23 cellular contexts compared by ENCODE assay signal in genomic region chr19:17524651-17525050, GRCh38. TPM values are rescaled to one million over a fixed set of nuclear protein-coding genes. Genes with fewer than 3 reads are reported as not detected.
DNase-seq lines count a peak whose midpoint lies in the region; ATAC-seq, FAIRE-seq and TF ChIP-seq lines count a peak whose summit lies in the region.
"Had no signal": no experiment of that assay in that cellular context is flagged by ENCODE, and none has a peak within 500 bp of the region (broad histone marks: within the 10 kb centered on the region; RNA-seq: fewer than 3 reads in every experiment).

No MANE protein-coding gene starts in this region.

- no peak overlapping the region for H2BK120ac ChIP-seq in H1 (replicated peaks; ENCODE audit: low read depth, low read length)

- peaks cover 23% of the 10 kb centered on the region for H3F3A ChIP-seq in PC-9 (ENCODE audit: insufficient read depth, low read depth)

- no peak for TF ChIP-seq CTCF in OCI-LY7 (conservative IDR thresholded peaks at IDR 0.05; ENCODE audit: low read length)
- no peak for TF ChIP-seq CTCF in H1 (IDR thresholded peaks at IDR 0.05; ENCODE audit: control extremely low read depth in 1 of 3, insufficient read depth in 1 of 3, low read depth in 1 of 3, low read length in 3 of 3)
- no peak for TF ChIP-seq CTCF in coronary artery (IDR thresholded peaks at IDR 0.05)
- no peak for TF ChIP-seq CTCF in PC-9 (conservative IDR thresholded peaks at IDR 0.05)

- H3K23ac ChIP-seq in H1 (ENCODE audit: insufficient read length), result no peak overlapping the region

- intact Hi-C loops in OCI-LY7 (cut with micrococcal nuclease; ENCODE audit: unreplicated experiment), result loop anchor here (10.0 kb wide), 2 partner anchors 230 to 1000 kb away; partner anchors contain the start of genes ELL and FCHO1
- intact Hi-C loops in PC-9 (cut with micrococcal nuclease; ENCODE audit: unreplicated experiment), result no loop called here

- no peak overlapping the region for H3K56ac ChIP-seq in H1 (replicated peaks; ENCODE audit: insufficient read length, low read depth, low read length)

- H3K4ac ChIP-seq in H1 (replicated peaks; ENCODE audit: insufficient read length, low read depth, low read length), result no peak overlapping the region

- H2BK15ac ChIP-seq in H1 (ENCODE audit: low read length), result no peak overlapping the region

- ATAC-seq in stimulated activated naive CD8-positive, alpha-beta T cell treated with anti-CD3 and anti-CD28 coated beads, Interleukin-15, Interleukin-2, amounts not matched to agents 100 U/mL and 50 U/mL, for 24 hours, result no peak
- ATAC-seq: esophagus mucosa, left ventricle myocardium superior, Panc1 had no signal

- no peak overlapping the region for H2BK20ac ChIP-seq in H1 (ENCODE audit: low read length)

- H3K9me2 ChIP-seq in OCI-LY7 (ENCODE audit: insufficient read depth, low read length) (no peaks in the 10 kb centered on the region), PC-9 (ENCODE audit: insufficient read depth) (no peaks in the 10 kb centered on the region)

- no peak overlapping the region for H3K4me3 Mint-ChIP-seq in stimulated activated naive CD8-positive, alpha-beta T cell treated with anti-CD3 and anti-CD28 coated beads, Interleukin-15, Interleukin-2, amounts not matched to agents 100 ng/mL and 50 ng/mL, for 24 hours

- H3K9me3 ChIP-seq in OCI-LY7 (ENCODE audit: low read length) (peaks cover 10% of the 10 kb centered on the region; the same call in 1 of the 2 replicates), H1 (ENCODE audit: insufficient read depth in 2 of 2, low read depth in 1 of 2, low read length in 1 of 2) (no peaks in the 10 kb centered on the region), PC-9 (ENCODE audit: insufficient read depth, low read depth) (no peaks in the 10 kb centered on the region)

- H3K4me3 ChIP-seq in OCI-LY7 (ENCODE audit: low read depth, low read length, poor library complexity, severe bottlenecking) (no peak overlapping the region), H1 (ENCODE audit: extremely low read depth in 1 of 4, insufficient read depth in 2 of 4, low read depth in 3 of 4, low read length in 4 of 4) (no peak overlapping the region), coronary artery (no peak overlapping the region), PC-9 (no peak overlapping the region)
- H3K4me3 ChIP-seq: thoracic aorta had no signal

- BruUV-seq in OCI-LY7 (replicated peaks; lab: Mats Ljungman, UMichigan), result no TSS peak
- BruUV-seq in PC-9 (replicated peaks; lab: Mats Ljungman, UMichigan), result no TSS peak

- H4K91ac ChIP-seq in H1 (replicated peaks; ENCODE audit: insufficient read length, low read length), result no peak overlapping the region

- no peaks in the 10 kb centered on the region for H3K36me3 Mint-ChIP-seq in stimulated activated naive CD8-positive, alpha-beta T cell treated with anti-CD3 and anti-CD28 coated beads, Interleukin-15, Interleukin-2, amounts not matched to agents 100 ng/mL and 50 ng/mL, for 24 hours (ENCODE audit: low read depth)
- H3K36me3 Mint-ChIP-seq: activated naive CD8-positive, alpha-beta T cell had no signal

- H4K8ac ChIP-seq in H1 (ENCODE audit: extremely low read depth, insufficient read depth, low read length), result no peak overlapping the region

- H3K9ac ChIP-seq in H1 (replicated peaks in 1 of 4; ENCODE audit: extremely low read depth in 1 of 4, low read depth in 3 of 4, low read length in 3 of 4), result no peak overlapping the region

- no peak overlapping the region for H2BK12ac ChIP-seq in H1 (ENCODE audit: low read depth, low read length)

- H3K27ac ChIP-seq in OCI-LY7 (ENCODE audit: low read depth, low read length, poor library complexity, severe bottlenecking) (peak overlapping the region; percentile 95), H1 (ENCODE audit: low read depth, low read length) (no peak overlapping the region), coronary artery (no peak overlapping the region), PC-9 (no peak overlapping the region)
- H3K27ac ChIP-seq: thoracic aorta had no signal

- H3K27me3 ChIP-seq in H1 (replicated peaks in 1 of 4; ENCODE audit: control insufficient read depth in 3 of 4, extremely low read depth in 1 of 4, insufficient read depth in 3 of 4, low read length in 3 of 4) (peaks cover 0 to 3% (median 0%) of the 10 kb centered on the region in 4 experiments; a peak in 1 of 7 replicates), PC-9 (ENCODE audit: insufficient read depth, low read depth) (no peaks in the 10 kb centered on the region)

- FAIRE-seq in H1 (lab: Jason Lieb, UNC), result no peak
- FAIRE-seq: frontal cortex had no signal

- no peak overlapping the region for H2AFZ ChIP-seq in OCI-LY7 (ENCODE audit: low read length)
- no peak overlapping the region for H2AFZ ChIP-seq in H1 (ENCODE audit: low read length)
- no peak overlapping the region for H2AFZ ChIP-seq in PC-9

- no peaks in the 10 kb centered on the region for H3K23me2 ChIP-seq in H1 (ENCODE audit: low read depth, low read length)

- H3K79me1 ChIP-seq in H1 (ENCODE audit: low read depth, low read length), result no peaks in the 10 kb centered on the region

- no peak for DNase-seq in stimulated activated naive CD8-positive, alpha-beta T cell treated with anti-CD3 and anti-CD28 coated beads, Interleukin-15, Interleukin-2, amounts not matched to agents 100 U/mL and 50 U/mL, for 24 hours
- DNase-seq in OCI-LY7 (ENCODE audit: low spot score) (no peak), H1 (ENCODE audit: low read depth in 1 of 2, low spot score in 2 of 2) (no peak), coronary artery (ENCODE audit: low spot score) (no peak), PC-9 (no peak), NCI-H128 (lab: John Stamatoyannopoulos, UW; ENCODE audit: unreplicated experiment) (no peak)
- DNase-seq: activated CD4-positive, alpha-beta T cell treated with anti-CD3 and anti-CD28 coated beads, Interleukin-2, amount 50 U/mL, for 48 hours; cerebellar nuclear complex; DMS79; effector CD8-positive, alpha-beta T cell; hippocampal formation; left ventricle myocardium superior; NCI-H1105; NCI-H2081 treated with DMSO at 0.1 percent for 48 hours; NCI-H446 treated with DMSO at 0.1 percent for 48 hours; T-helper 2 cell had no signal

- H3K4me1 Mint-ChIP-seq in stimulated activated naive CD8-positive, alpha-beta T cell treated with anti-CD3 and anti-CD28 coated beads, Interleukin-15, Interleukin-2, amounts not matched to agents 100 ng/mL and 50 ng/mL, for 24 hours (ENCODE audit: low read depth), result peaks cover 45% of the 10 kb centered on the region

- TF ChIP-seq EP300 in H1 (IDR thresholded peaks at IDR 0.05; ENCODE audit: borderline replicate concordance in 1 of 2, low read depth in 2 of 2, low read length in 2 of 2), result no peak

- POLR2A ChIA-PET in OCI-LY7 (lab: Charles Lee) (interaction anchor here (0.7 to 3.3 kb wide), 3 partner anchors 10 to 29 kb away, joined by 3 to 33 read pairs (median 3); partner anchors contain the start of gene PGLS), H1 (lab: Charles Lee; ENCODE audit: partially characterized antibody) (interaction anchor here (0.6 to 6.8 kb wide), 2 partner anchors 12 to 83 kb away, joined by 3 to 58 read pairs; partner anchors contain the start of gene PGLS), PC-9 (lab: Charles Lee; ENCODE audit: unreplicated experiment) (no interaction called here)

- no peak overlapping the region for H4K5ac ChIP-seq in H1 (ENCODE audit: insufficient read length, low read depth, low read length)

- peaks cover 77% of the 10 kb centered on the region for H3K4me1 ChIP-seq in OCI-LY7 (ENCODE audit: insufficient read depth, low read length, poor library complexity, severe bottlenecking)
- H3K4me1 ChIP-seq in H1 (replicated peaks in 1 of 4; ENCODE audit: control insufficient read depth in 3 of 4, insufficient read depth in 4 of 4, low read length in 3 of 4), result no peaks in the 10 kb centered on the region; a peak in 1 of 7 replicates
- H3K4me1 ChIP-seq in PC-9 (replicated peaks; ENCODE audit: insufficient read depth), result no peaks in the 10 kb centered on the region

- H3K79me2 ChIP-seq in OCI-LY7 (ENCODE audit: insufficient read depth, low read depth, low read length) (peaks cover 43% of the 10 kb centered on the region), H1 (ENCODE audit: control insufficient read depth in 1 of 2, insufficient read depth in 2 of 2, low read length in 2 of 2) (no peaks in the 10 kb centered on the region), PC-9 (ENCODE audit: low read depth) (no peaks in the 10 kb centered on the region)

- TF ChIP-seq POLR2A in H1 (IDR thresholded peaks at IDR 0.05; ENCODE audit: control extremely low read depth in 1 of 2, low read depth in 2 of 2, low read length in 2 of 2), result no peak

- peaks cover 4% of the 10 kb centered on the region for H3K9me3 Mint-ChIP-seq in stimulated activated naive CD8-positive, alpha-beta T cell treated with anti-CD3 and anti-CD28 coated beads, Interleukin-15, Interleukin-2, amounts not matched to agents 100 ng/mL and 50 ng/mL, for 24 hours

- peak overlapping the region; percentile 68 for H3K27ac Mint-ChIP-seq in stimulated activated naive CD8-positive, alpha-beta T cell treated with anti-CD3 and anti-CD28 coated beads, Interleukin-15, Interleukin-2, amounts not matched to agents 100 ng/mL and 50 ng/mL, for 24 hours
- H3K27ac Mint-ChIP-seq: progenitor cell of endocrine pancreas had no signal

- H4K20me1 ChIP-seq in OCI-LY7 (ENCODE audit: insufficient read depth, low read length) (no peaks in the 10 kb centered on the region), H1 (replicated peaks in 1 of 2; ENCODE audit: control insufficient read depth in 1 of 2, insufficient read depth in 2 of 2, low read length in 2 of 2) (no peaks in the 10 kb centered on the region), PC-9 (ENCODE audit: insufficient read depth) (no peaks in the 10 kb centered on the region; the same call in 1 of the 2 replicates)

- H3K27me3 Mint-ChIP-seq in stimulated activated naive CD8-positive, alpha-beta T cell treated with anti-CD3 and anti-CD28 coated beads, Interleukin-15, Interleukin-2, amounts not matched to agents 100 ng/mL and 50 ng/mL, for 24 hours, result no peaks in the 10 kb centered on the region
- H3K27me3 Mint-ChIP-seq: activated naive CD8-positive, alpha-beta T cell; progenitor cell of endocrine pancreas had no signal

- H2BK5ac ChIP-seq in H1 (ENCODE audit: low read depth, low read length), result no peak overlapping the region

- TF ChIP-seq RAD21 in H1 (IDR thresholded peaks at IDR 0.05 in 1 of 2, conservative IDR thresholded peaks at IDR 0.05 in 1 of 2; ENCODE audit: low read depth in 2 of 2, low read length in 2 of 2), result no peak

- no peak overlapping the region for H3K14ac ChIP-seq in H1 (ENCODE audit: insufficient read length)

- CTCF ChIA-PET in OCI-LY7 (lab: Charles Lee; ENCODE audit: unreplicated experiment), result no interaction called here
- CTCF ChIA-PET in H1 (lab: Charles Lee; ENCODE audit: partially characterized antibody), result interaction anchor here (1.3 to 2.3 kb wide), 2 partner anchors 8 to 29 kb away, joined by 3 to 15 read pairs; no protein-coding TSS in a partner anchor
- CTCF ChIA-PET in PC-9 (lab: Charles Lee), result interaction anchor here (0.7 kb wide), 1 partner anchor 55 kb away, joined by 3 read pairs; no protein-coding TSS in a partner anchor

- H2AK5ac ChIP-seq in H1 (ENCODE audit: low read depth, low read length), result no peak overlapping the region

- WGBS in H1 (ENCODE audit: extremely low coverage in 1 of 2, insufficient coverage in 1 of 2, insufficient read length in 1 of 2, insufficient replicate concordance in 2 of 2, low coverage in 1 of 2, low lambda C conversion rate in 2 of 2, missing lambda C conversion rate in 1 of 2), 2 experiments, result 82% methylated on average over 4 of the region's 4 CpGs; no CpG with 5 or more reads in 1 of the 2 experiments

- H3K4me2 ChIP-seq in OCI-LY7 (ENCODE audit: low read length) (no peak overlapping the region; the same call in 1 of the 2 replicates), H1 (ENCODE audit: insufficient read depth in 1 of 2, low read depth in 2 of 2, low read length in 2 of 2) (no peak overlapping the region), PC-9 (no peak overlapping the region)

- H3K18ac ChIP-seq in H1 (ENCODE audit: extremely low read depth, low read length), result no peak overlapping the region

- H3K36me3 ChIP-seq in OCI-LY7 (ENCODE audit: insufficient read depth, low read length), result peaks cover 26% of the 10 kb centered on the region
- H3K36me3 ChIP-seq in H1 (ENCODE audit: control insufficient read depth in 2 of 4, insufficient read depth in 4 of 4, low read length in 3 of 4), result peaks cover 0 to 4% (median 0%) of the 10 kb centered on the region in 4 experiments; a peak in 2 of 8 replicates
- H3K36me3 ChIP-seq in PC-9 (ENCODE audit: low read depth), result no peaks in the 10 kb centered on the region

RNA-seq across cellular contexts. Expression of gene PGLS, which starts 13.2 kb away (rescaled TPM):
- 86.5 and 107 TPM in 2 replicates for total RNA-seq in OCI-LY7 (2014; rRNA removed; shearing (Covaris generic))
- total RNA-seq in OCI-LY7 (2022) (146 and 158 TPM in 2 replicates), PC-9 (2021) (175 and 290 TPM in 2 replicates)
- total RNA-seq in H1 (2021; fragmentation: NEBNext Ultra II Directional; extraction: Animal tissue kit (Norgen Biotek cat#: 25700)), result 67.5 and 72.8 TPM in 2 replicates
- polyA plus RNA-seq in H1 (2011; rRNA removed), result 164 and 193 TPM in 2 replicates
- 96.2 TPM for polyA plus RNA-seq in H1 (2011; cell fraction: cytosol; rRNA removed)
- 101 TPM for polyA plus RNA-seq in H1 (2011; cell fraction: nucleus; rRNA removed)
- polyA plus RNA-seq in H1 (2012, experiment 1 of 2), result 35.4 to 76.9 TPM (median 68.3 TPM) in 4 replicates
- 98.6 TPM for polyA plus RNA-seq in H1 (2012, experiment 2 of 2)
- polyA plus RNA-seq in H1 (2013, experiment 1 of 2), result 67.1 TPM
- 69.4 TPM for polyA plus RNA-seq in H1 (2013, experiment 2 of 2)
- 29.5 and 49.1 TPM in 2 replicates for polyA minus RNA-seq in H1 (2011; rRNA and poly(A)+ RNA removed)
- polyA minus RNA-seq in H1 (2011; cell fraction: cytosol; rRNA and poly(A)+ RNA removed), result 51.8 TPM
- 48.9 TPM for polyA minus RNA-seq in H1 (2011; cell fraction: nucleus; rRNA and poly(A)+ RNA removed)

RNA-seq across cellular contexts. Expression of gene COLGALT1, which starts 30.8 kb away (rescaled TPM):
- 43.0 and 49.6 TPM in 2 replicates for total RNA-seq in OCI-LY7 (2014; rRNA removed; shearing (Covaris generic))
- total RNA-seq in OCI-LY7 (2022) (57.2 and 68.6 TPM in 2 replicates), PC-9 (2021) (82.9 and 88.8 TPM in 2 replicates)
- total RNA-seq in H1 (2021; fragmentation: NEBNext Ultra II Directional; extraction: Animal tissue kit (Norgen Biotek cat#: 25700)), result 40.4 and 44.7 TPM in 2 replicates
- polyA plus RNA-seq in H1 (2011; rRNA removed), result 58.1 and 62.8 TPM in 2 replicates
- 56.3 TPM for polyA plus RNA-seq in H1 (2011; cell fraction: cytosol; rRNA removed)
- polyA plus RNA-seq in H1 (2011; cell fraction: nucleus; rRNA removed), result 79.4 TPM
- polyA plus RNA-seq in H1 (2012, experiment 1 of 2), result 41.1 to 44.8 TPM (median 43.8 TPM) in 4 replicates
- polyA plus RNA-seq in H1 (2012, experiment 2 of 2), result 44.9 TPM
- 54.5 TPM for polyA plus RNA-seq in H1 (2013, experiment 1 of 2)
- 59.4 TPM for polyA plus RNA-seq in H1 (2013, experiment 2 of 2)
- 72.7 and 96.7 TPM in 2 replicates for polyA minus RNA-seq in H1 (2011; rRNA and poly(A)+ RNA removed)
- polyA minus RNA-seq in H1 (2011; cell fraction: cytosol; rRNA and poly(A)+ RNA removed), result 48.0 TPM
- 21.6 TPM for polyA minus RNA-seq in H1 (2011; cell fraction: nucleus; rRNA and poly(A)+ RNA removed)

RNA-seq across cellular contexts. Expression of gene SLC27A1, which starts 54.3 kb away (rescaled TPM):
- total RNA-seq in OCI-LY7 (2014; rRNA removed; shearing (Covaris generic)), result 2.5 and 3.3 TPM in 2 replicates
- 2.7 and 3.2 TPM in 2 replicates for total RNA-seq in OCI-LY7 (2022)
- total RNA-seq in H1 (2021; fragmentation: NEBNext Ultra II Directional; extraction: Animal tissue kit (Norgen Biotek cat#: 25700)), result 7.3 and 7.5 TPM in 2 replicates
- 9.1 and 12.2 TPM in 2 replicates for polyA plus RNA-seq in H1 (2011; rRNA removed)
- polyA plus RNA-seq in H1 (2011; cell fraction: cytosol; rRNA removed), result 8.1 TPM
- polyA plus RNA-seq in H1 (2011; cell fraction: nucleus; rRNA removed), result 15.3 TPM
- polyA plus RNA-seq in H1 (2012, experiment 1 of 2), result 4.2 to 9.8 TPM (median 8.2 TPM) in 4 replicates
- polyA plus RNA-seq in H1 (2012, experiment 2 of 2), result 5.6 TPM
- polyA plus RNA-seq in H1 (2013, experiment 1 of 2), result 6.3 TPM
- 6.9 TPM for polyA plus RNA-seq in H1 (2013, experiment 2 of 2)
- 4.7 and 5.0 TPM in 2 replicates for polyA minus RNA-seq in H1 (2011; rRNA and poly(A)+ RNA removed)
- 11.1 TPM for polyA minus RNA-seq in H1 (2011; cell fraction: cytosol; rRNA and poly(A)+ RNA removed)
- 9.1 TPM for polyA minus RNA-seq in H1 (2011; cell fraction: nucleus; rRNA and poly(A)+ RNA removed)
- 30.8 and 40.2 TPM in 2 replicates for total RNA-seq in PC-9 (2021)
